ENCODE assay signal across 17 cellular contexts in the genomic region with DNA sequence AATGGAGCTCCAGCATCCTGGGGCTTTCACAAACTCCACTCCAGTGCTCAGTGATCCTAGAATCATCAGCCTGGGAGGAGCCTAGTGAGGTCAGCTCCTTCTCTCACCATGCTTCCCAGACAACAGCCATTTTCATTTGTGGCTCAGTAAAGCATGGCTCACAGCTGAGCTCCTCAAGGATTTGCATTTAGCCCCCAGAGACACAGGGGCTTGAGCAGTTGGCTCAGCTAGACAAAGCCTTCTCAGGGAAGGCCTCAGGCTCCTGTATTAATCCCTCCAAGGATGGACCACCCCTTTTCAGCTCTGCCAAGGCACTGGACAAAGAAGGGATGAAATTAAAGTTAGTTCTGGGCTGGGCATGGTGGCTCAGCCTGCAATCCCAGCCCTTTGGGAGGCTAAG.
"Had no signal": no experiment of that assay in that cellular context is flagged by ENCODE, and none has a peak within 500 bp of the region (broad histone marks: within the 10 kb centered on the region; RNA-seq: fewer than 3 reads in every experiment).

No MANE protein-coding gene starts in this region.

- H3K9me3 ChIP-seq: body of pancreas, lower lobe of right lung, prostate gland, right lobe of liver, tibial artery, uterus had no signal

- FAIRE-seq: TTC549 had no signal

- H3K27ac ChIP-seq: body of pancreas, lower lobe of right lung, prostate gland, right lobe of liver, tibial artery, uterus had no signal

- DNase-seq: activated CD4-positive, alpha-beta T cell treated with anti-CD3 and anti-CD28 coated beads, Interleukin-2, amount 50 U/mL, for 4 hours; activated T-cell treated with anti-CD3 and anti-CD28 coated beads, Interleukin-2, amount 50 U/mL, for 1 hour; body of pancreas; dermis blood vessel endothelial cell; immature natural killer cell; left cardiac atrium; lower lobe of right lung; naive thymus-derived CD8-positive, alpha-beta T cell; nucleus accumbens; right lobe of liver; tibial artery; uterus had no signal

- H3K27ac Mint-ChIP-seq: activated naive CD4-positive, alpha-beta T cell treated with anti-CD3 and anti-CD28 coated beads, Interleukin-2, amount 50 U/mL, for 24 hours; immature natural killer cell; naive thymus-derived CD8-positive, alpha-beta T cell; stimulated activated effector memory CD8-positive, alpha-beta T cell treated with anti-CD3 and anti-CD28 coated beads, Interleukin-12 subunit alpha, Interleukin-12 subunit beta, amount 100 ng/mL, for 72 hours had no signal

- H3K36me3 ChIP-seq: uterus had no signal

- H3K4me1 ChIP-seq: lower lobe of right lung, prostate gland, right lobe of liver, uterus had no signal

- H3K4me3 ChIP-seq: body of pancreas, lower lobe of right lung, prostate gland, right lobe of liver, tibial artery, uterus had no signal

- H3K27me3 Mint-ChIP-seq: activated naive CD4-positive, alpha-beta T cell treated with anti-CD3 and anti-CD28 coated beads, Interleukin-2, amount 50 U/mL, for 24 hours; naive thymus-derived CD8-positive, alpha-beta T cell had no signal

- H3K27me3 ChIP-seq: body of pancreas, right lobe of liver, tibial artery, uterus had no signal

- ATAC-seq: activated CD4-positive, CD25-positive, alpha-beta regulatory T cell treated with anti-CD3 and anti-CD28 coated beads, Interleukin-2, amount 50 U/mL, for 24 hours; body of pancreas; left cardiac atrium; lower lobe of right lung; naive thymus-derived CD8-positive, alpha-beta T cell; right lobe of liver had no signal

- H3K4me3 Mint-ChIP-seq: activated naive CD4-positive, alpha-beta T cell treated with anti-CD3 and anti-CD28 coated beads, Interleukin-2, amount 50 U/mL, for 24 hours; immature natural killer cell; naive thymus-derived CD8-positive, alpha-beta T cell; stimulated activated effector memory CD8-positive, alpha-beta T cell treated with anti-CD3 and anti-CD28 coated beads, Interleukin-12 subunit alpha, Interleukin-12 subunit beta, amount 100 ng/mL, for 72 hours had no signal

- H3K9me3 Mint-ChIP-seq: activated naive CD4-positive, alpha-beta T cell treated with anti-CD3 and anti-CD28 coated beads, Interleukin-2, amount 50 U/mL, for 24 hours; immature natural killer cell; naive thymus-derived CD8-positive, alpha-beta T cell; stimulated activated effector memory CD8-positive, alpha-beta T cell treated with anti-CD3 and anti-CD28 coated beads, Interleukin-12 subunit alpha, Interleukin-12 subunit beta, amount 100 ng/mL, for 72 hours had no signal
